Comparison of ENCODE assay signal across 1 cellular context in the genomic region with DNA sequence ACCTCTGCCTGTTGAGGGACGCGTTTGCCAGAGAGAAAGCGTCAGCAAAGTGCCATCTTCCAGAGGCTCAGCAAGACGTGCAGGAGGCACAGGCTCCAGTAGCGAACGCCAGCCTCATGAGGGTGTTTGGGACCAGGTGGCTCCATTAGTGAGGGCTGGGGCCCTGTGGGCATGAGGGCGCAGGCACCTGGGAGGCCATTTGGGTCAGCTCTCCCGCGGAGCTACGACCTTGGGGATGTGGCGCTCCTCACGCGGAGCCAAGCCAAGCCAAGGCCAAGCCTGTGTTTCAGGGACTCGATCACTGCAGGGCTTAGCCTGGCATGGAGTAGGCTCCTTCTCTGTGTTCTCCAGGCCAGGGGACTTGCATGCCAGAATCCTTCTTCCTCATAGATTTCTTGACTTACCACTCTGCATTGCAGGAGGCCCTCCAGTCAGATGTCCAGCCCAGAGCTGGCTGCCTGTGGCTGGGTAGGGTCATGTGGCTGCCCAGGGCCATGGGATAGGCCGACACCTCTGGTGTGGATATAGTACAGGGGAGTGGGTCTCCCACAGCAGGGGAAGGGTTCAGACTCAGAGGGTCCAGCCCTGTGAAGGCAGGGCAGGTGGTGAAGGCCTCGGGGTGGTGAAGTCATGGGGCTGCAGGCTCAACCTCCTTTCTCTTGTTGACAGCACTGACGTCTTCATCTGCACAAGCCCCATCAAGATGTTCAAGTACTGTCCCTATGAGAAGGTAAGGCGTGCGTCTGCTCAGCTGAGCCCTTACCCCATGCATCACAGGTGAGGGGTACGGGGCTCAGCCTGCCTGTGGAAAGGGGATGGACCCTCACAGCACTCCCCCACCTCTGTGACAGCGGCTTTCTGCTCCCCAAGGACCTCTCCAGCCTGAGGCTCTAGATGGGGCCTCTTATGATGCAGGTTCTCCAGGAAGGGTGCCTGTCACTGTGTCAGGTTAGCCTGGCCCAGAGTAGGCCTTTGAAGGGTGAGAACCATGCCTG.
A peak's percentile ranks its signal among the peaks of the same experiment; 100 is the strongest.
TF ChIP-seq lines count a peak whose summit lies in the region.

No MANE protein-coding gene starts in this region.

TF ChIP-seq in K562, 482 proteins besides CTCF, POLR2A, EP300 and RAD21:
- TF ChIP-seq, protein P1, sequence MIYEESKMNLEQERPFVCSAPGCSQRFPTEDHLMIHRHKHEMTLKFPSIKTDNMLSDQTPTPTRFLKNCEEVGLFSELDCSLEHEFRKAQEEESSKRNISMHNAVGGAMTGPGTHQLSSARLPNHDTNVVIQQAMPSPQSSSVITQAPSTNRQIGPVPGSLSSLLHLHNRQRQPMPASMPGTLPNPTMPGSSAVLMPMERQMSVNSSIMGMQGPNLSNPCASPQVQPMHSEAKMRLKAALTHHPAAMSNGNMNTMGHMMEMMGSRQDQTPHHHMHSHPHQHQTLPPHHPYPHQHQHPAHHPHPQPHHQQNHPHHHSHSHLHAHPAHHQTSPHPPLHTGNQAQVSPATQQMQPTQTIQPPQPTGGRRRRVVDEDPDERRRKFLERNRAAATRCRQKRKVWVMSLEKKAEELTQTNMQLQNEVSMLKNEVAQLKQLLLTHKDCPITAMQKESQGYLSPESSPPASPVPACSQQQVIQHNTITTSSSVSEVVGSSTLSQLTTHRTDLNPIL (CRISPR knock-in tag; IDR thresholded peaks at IDR 0.05) = no peak
- peak; percentile 24; the same call in 1 of the 2 replicates for TF ChIP-seq POLR2G (IDR thresholded peaks at IDR 0.05; ENCODE audit: low read depth, low read length)
- TF ChIP-seq RBM15 (IDR thresholded peaks at IDR 0.05; ENCODE audit: insufficient read depth, low read length) = no peak
- TF ChIP-seq, protein P2, sequence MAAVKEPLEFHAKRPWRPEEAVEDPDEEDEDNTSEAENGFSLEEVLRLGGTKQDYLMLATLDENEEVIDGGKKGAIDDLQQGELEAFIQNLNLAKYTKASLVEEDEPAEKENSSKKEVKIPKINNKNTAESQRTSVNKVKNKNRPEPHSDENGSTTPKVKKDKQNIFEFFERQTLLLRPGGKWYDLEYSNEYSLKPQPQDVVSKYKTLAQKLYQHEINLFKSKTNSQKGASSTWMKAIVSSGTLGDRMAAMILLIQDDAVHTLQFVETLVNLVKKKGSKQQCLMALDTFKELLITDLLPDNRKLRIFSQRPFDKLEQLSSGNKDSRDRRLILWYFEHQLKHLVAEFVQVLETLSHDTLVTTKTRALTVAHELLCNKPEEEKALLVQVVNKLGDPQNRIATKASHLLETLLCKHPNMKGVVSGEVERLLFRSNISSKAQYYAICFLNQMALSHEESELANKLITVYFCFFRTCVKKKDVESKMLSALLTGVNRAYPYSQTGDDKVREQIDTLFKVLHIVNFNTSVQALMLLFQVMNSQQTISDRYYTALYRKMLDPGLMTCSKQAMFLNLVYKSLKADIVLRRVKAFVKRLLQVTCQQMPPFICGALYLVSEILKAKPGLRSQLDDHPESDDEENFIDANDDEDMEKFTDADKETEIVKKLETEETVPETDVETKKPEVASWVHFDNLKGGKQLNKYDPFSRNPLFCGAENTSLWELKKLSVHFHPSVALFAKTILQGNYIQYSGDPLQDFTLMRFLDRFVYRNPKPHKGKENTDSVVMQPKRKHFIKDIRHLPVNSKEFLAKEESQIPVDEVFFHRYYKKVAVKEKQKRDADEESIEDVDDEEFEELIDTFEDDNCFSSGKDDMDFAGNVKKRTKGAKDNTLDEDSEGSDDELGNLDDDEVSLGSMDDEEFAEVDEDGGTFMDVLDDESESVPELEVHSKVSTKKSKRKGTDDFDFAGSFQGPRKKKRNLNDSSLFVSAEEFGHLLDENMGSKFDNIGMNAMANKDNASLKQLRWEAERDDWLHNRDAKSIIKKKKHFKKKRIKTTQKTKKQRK (IDR thresholded peaks at IDR 0.05; ENCODE audit: borderline replicate concordance, low read depth, low read length) = no peak
- no peak for TF ChIP-seq MYBL2 (IDR thresholded peaks at IDR 0.05; ENCODE audit: low read depth)
- no peak for TF ChIP-seq MYBL2 (CRISPR knock-in tag; IDR thresholded peaks at IDR 0.05; ENCODE audit: borderline replicate concordance)
